11 cellular contexts compared by ENCODE assay signal in genomic region chr5:55897905-55898304, GRCh38. TPM values are rescaled to one million over a fixed set of nuclear protein-coding genes. Genes with fewer than 3 reads are reported as not detected.
DNase-seq lines count a peak whose midpoint lies in the region; ATAC-seq and TF ChIP-seq lines count a peak whose summit lies in the region.
"Had no signal": no experiment of that assay in that cellular context is flagged by ENCODE, and none has a peak within 500 bp of the region (broad histone marks: within the 10 kb centered on the region; RNA-seq: fewer than 3 reads in every experiment).

No MANE protein-coding gene starts in this region.

- DNase-seq in EH (ENCODE audit: low read depth) (peak; percentile 97), NCI-H226 (peak; percentile 96), chondrocyte (ENCODE audit: low spot score) (no peak), psoas muscle (peak; percentile 73 to 77), neural progenitor cell (ENCODE audit: low spot score) (no peak), mucosa of descending colon (no peak)
- DNase-seq in stimulated activated CD4-positive, alpha-beta T cell treated with anti-CD3 and anti-CD28 coated beads, Interleukin-1b, Interleukin-23, amount 100 ng/mL, for 48 hours = no peak
- no peak for DNase-seq in activated CD4-positive, alpha-beta T cell treated with anti-CD3 and anti-CD28 coated beads, Interleukin-2, amount 50 U/mL, for 1 hour
- DNase-seq: kidney had no signal

- H3K27ac Mint-ChIP-seq in chondrocyte (ENCODE audit: unreplicated experiment) (peak overlapping the region; percentile 86), neural progenitor cell (no peak overlapping the region)

- no peaks in the 10 kb centered on the region for H3K27me3 Mint-ChIP-seq in chondrocyte (ENCODE audit: low read depth)
- peaks cover 7% of the 10 kb centered on the region for H3K27me3 Mint-ChIP-seq in neural progenitor cell (ENCODE audit: insufficient read depth, low read depth)

- H4K20me1 ChIP-seq in neural progenitor cell (ENCODE audit: low read depth) = no peaks in the 10 kb centered on the region

- H3K27ac ChIP-seq in psoas muscle (no peak overlapping the region), neural progenitor cell (no peak overlapping the region)
- H3K27ac ChIP-seq: dorsolateral prefrontal cortex, upper lobe of left lung had no signal

- H3K4me1 ChIP-seq in psoas muscle (peaks cover 9% of the 10 kb centered on the region), neural progenitor cell (no peaks in the 10 kb centered on the region), mucosa of descending colon (ENCODE audit: low read depth) (no peaks in the 10 kb centered on the region)

- no peak overlapping the region for H3K4me2 ChIP-seq in neural progenitor cell

- H3F3A ChIP-seq in neural progenitor cell (ENCODE audit: low read depth) = no peaks in the 10 kb centered on the region

- ATAC-seq in psoas muscle = peak in 3 of 4 donors; percentile 31 to 76 (median 40)
- ATAC-seq in mucosa of descending colon = no peak

- TF ChIP-seq CTCF in chondrocyte (IDR thresholded peaks at IDR 0.05) (no peak), psoas muscle (IDR thresholded peaks at IDR 0.05) (no peak), neural progenitor cell (IDR thresholded peaks at IDR 0.05) (no peak), mucosa of descending colon (IDR thresholded peaks at IDR 0.05) (no peak)

- intact Hi-C loops in psoas muscle (cut with DNase I) = no loop called here
- intact Hi-C loops in mucosa of descending colon (cut with DNase I, micrococcal nuclease) = no loop called here

- no peak overlapping the region for H3K9ac ChIP-seq in neural progenitor cell

- H3K27me3 ChIP-seq in psoas muscle (ENCODE audit: insufficient read depth in 3 of 3, low read length in 2 of 3) (no peaks in the 10 kb centered on the region), neural progenitor cell (no peaks in the 10 kb centered on the region)
- H3K27me3 ChIP-seq: dorsolateral prefrontal cortex, upper lobe of left lung had no signal

- H3K4me1 Mint-ChIP-seq in chondrocyte (ENCODE audit: low read depth) (peaks cover 39% of the 10 kb centered on the region), neural progenitor cell (no peaks in the 10 kb centered on the region)

- H2AFZ ChIP-seq in neural progenitor cell (replicated peaks) = no peak overlapping the region

- H3K4me3 ChIP-seq in psoas muscle (peak overlapping the region; percentile 25), neural progenitor cell (no peak overlapping the region), mucosa of descending colon (no peak overlapping the region)
- H3K4me3 ChIP-seq: upper lobe of left lung had no signal

- 45 to 65% (median 57%) methylated on average over 14 of the region's 14 CpGs for WGBS in psoas muscle, 3 donors

- H3K36me3 ChIP-seq in psoas muscle (ENCODE audit: insufficient read depth in 1 of 2, low read depth in 1 of 2) (no peaks in the 10 kb centered on the region), neural progenitor cell (no peaks in the 10 kb centered on the region), mucosa of descending colon (ENCODE audit: low read depth) (no peaks in the 10 kb centered on the region)
- H3K36me3 ChIP-seq: upper lobe of left lung had no signal

- no peaks in the 10 kb centered on the region for H3K9me3 Mint-ChIP-seq in chondrocyte (ENCODE audit: low read depth)
- H3K9me3 Mint-ChIP-seq in neural progenitor cell = no peaks in the 10 kb centered on the region

- H3K79me2 ChIP-seq in neural progenitor cell (ENCODE audit: low read depth) = no peaks in the 10 kb centered on the region

- peak overlapping the region; percentile 63 for H3K4me3 Mint-ChIP-seq in chondrocyte (ENCODE audit: unreplicated experiment)
- H3K4me3 Mint-ChIP-seq in neural progenitor cell = no peak overlapping the region

- H3K36me3 Mint-ChIP-seq in chondrocyte (ENCODE audit: low read depth) (no peaks in the 10 kb centered on the region), neural progenitor cell (no peaks in the 10 kb centered on the region)

- H3K9me3 ChIP-seq in psoas muscle (no peaks in the 10 kb centered on the region), neural progenitor cell (ENCODE audit: low read depth) (no peaks in the 10 kb centered on the region), mucosa of descending colon (no peaks in the 10 kb centered on the region)
- H3K9me3 ChIP-seq: upper lobe of left lung had no signal

RNA-seq across cellular contexts. Expression of gene IL31RA, which starts 46.7 kb away (rescaled TPM):
- 1.5 to 3.9 TPM (median 1.9 TPM) in 3 replicates for total RNA-seq in chondrocyte
- 1 to 10 TPM in 1 of 4 donors, under 1 TPM in 3; 0.15 to 2.0 (median 0.35) TPM for total RNA-seq in psoas muscle
- polyA plus RNA-seq in psoas muscle = under 1 TPM in 1 of 3 donors, not detected in 2; 0.04 TPM
- total RNA-seq in neural progenitor cell (ENCODE audit: low replicate concordance) = not detected in 2 replicates
- under 1 TPM in 1 of 3 donors, not detected in 2; 0.12 TPM for total RNA-seq in mucosa of descending colon

Comparison
In these comparisons a context has a peak if more than half of its experiments do, and no peak if none do; other contexts are left out.
1. DNase-seq: peak in EH (single experiment), NCI-H226 (single experiment) and psoas muscle (2 of 2); none in chondrocyte (single experiment), neural progenitor cell (single experiment), stimulated activated CD4-positive, alpha-beta T cell treated with anti-CD3 and anti-CD28 coated beads, Interleukin-1b, Interleukin-23, amount 100 ng/mL, for 48 hours (single experiment), mucosa of descending colon (0 of 3) and activated CD4-positive, alpha-beta T cell treated with anti-CD3 and anti-CD28 coated beads, Interleukin-2, amount 50 U/mL, for 1 hour (single experiment).